In genomic region chr17:73625006-73625405, GRCh38 we compare ENCODE assay signal across 27 cellular contexts. TPM values are rescaled to one million over a fixed set of nuclear protein-coding genes. Genes with fewer than 3 reads are reported as not detected.
DNase-seq lines count a peak whose midpoint lies in the region; ATAC-seq and TF ChIP-seq lines count a peak whose summit lies in the region.
"Had no signal": no experiment of that assay in that cellular context is flagged by ENCODE, and none has a peak within 500 bp of the region (broad histone marks: within the 10 kb centered on the region; RNA-seq: fewer than 3 reads in every experiment).

No MANE protein-coding gene starts in this region.

- no peak for ATAC-seq in T-helper 17 cell
- no peak for ATAC-seq in GM21447 (IDR thresholded peaks at IDR 0.05; ENCODE audit: unreplicated experiment)
- ATAC-seq in GM21515 (IDR thresholded peaks at IDR 0.05; ENCODE audit: unreplicated experiment), result no peak
- ATAC-seq: activated CD4-positive, alpha-beta T cell treated with anti-CD3 and anti-CD28 coated beads for 36 hours; activated CD8-positive, alpha-beta T cell treated with anti-CD3 and anti-CD28 coated beads, Interleukin-2, amount 10 ng/mL, durations not matched to agents 7 days and 5 days; activated naive CD8-positive, alpha-beta T cell treated with anti-CD3 and anti-CD28 coated beads, Interleukin-2, amount 50 U/mL, for 24 hours; right lobe of liver; stimulated activated naive B cell treated with anti-CD40 and anti-IgM and Interleukin-4, amounts not matched to agents 10 μg/mL and 1 μg/mL and 100 μg/mL, for 72 hours had no signal

- H4K20me1 ChIP-seq in H9 (ENCODE audit: control insufficient read depth, insufficient read depth, insufficient read length), result no peaks in the 10 kb centered on the region

- no peak overlapping the region for H3K4ac ChIP-seq in H9 (ENCODE audit: low read depth, low read length)

- H2BK120ac ChIP-seq in H9 (ENCODE audit: low read depth, low read length, poor library complexity, severe bottlenecking), result no peak overlapping the region

- H3K36me3 Mint-ChIP-seq in H9 (ENCODE audit: insufficient read depth in 1 of 3, low read depth in 3 of 3) (peaks cover 0 to 18% (median 5%) of the 10 kb centered on the region in 3 experiments; a peak in 5 of 7 replicates), T-helper 17 cell (ENCODE audit: low read depth) (no peaks in the 10 kb centered on the region), progenitor cell of endocrine pancreas (ENCODE audit: insufficient read depth) (no peaks in the 10 kb centered on the region)
- H3K36me3 Mint-ChIP-seq in activated T-cell treated with anti-CD3 and anti-CD28 coated beads, Interleukin-2, amount 50 U/mL, for 24 hours (ENCODE audit: low read depth), result no peaks in the 10 kb centered on the region
- H3K36me3 Mint-ChIP-seq: CD8-positive, alpha-beta memory T cell had no signal

- H3T11ph ChIP-seq in H9 (ENCODE audit: low read length), result no peak overlapping the region

- H3K18ac ChIP-seq in H9 (ENCODE audit: insufficient read length, low read depth, low read length), result no peak overlapping the region

- H2AK5ac ChIP-seq in H9 (ENCODE audit: insufficient read length, low read length), result no peak overlapping the region

- no peak overlapping the region for H4K8ac ChIP-seq in H9 (replicated peaks; ENCODE audit: insufficient read length, low read depth, low read length)

- no peaks in the 10 kb centered on the region for H3K23me2 ChIP-seq in H9 (ENCODE audit: insufficient read length, low read depth, low read length, poor library complexity, severe bottlenecking)

- H3K27me3 Mint-ChIP-seq in H9 (ENCODE audit: low read depth), result no peaks in the 10 kb centered on the region; the same call in none of the 2 replicates
- no peaks in the 10 kb centered on the region for H3K27me3 Mint-ChIP-seq in T-helper 17 cell
- H3K27me3 Mint-ChIP-seq in progenitor cell of endocrine pancreas, result no peaks in the 10 kb centered on the region
- no peaks in the 10 kb centered on the region for H3K27me3 Mint-ChIP-seq in activated T-cell treated with anti-CD3 and anti-CD28 coated beads, Interleukin-2, amount 50 U/mL, for 24 hours
- H3K27me3 Mint-ChIP-seq: activated CD4-positive, alpha-beta T cell treated with anti-CD3 and anti-CD28 coated beads for 36 hours; activated naive CD8-positive, alpha-beta T cell treated with anti-CD3 and anti-CD28 coated beads, Interleukin-2, amount 50 U/mL, for 24 hours; stimulated activated naive B cell treated with anti-CD40 and anti-IgM and Interleukin-4, amounts not matched to agents 10 μg/mL and 1 μg/mL and 100 μg/mL, for 72 hours had no signal

- H2AFZ ChIP-seq in H9 (ENCODE audit: low read length), result no peak overlapping the region

- no peak overlapping the region for H3K23ac ChIP-seq in H9 (ENCODE audit: insufficient read length, low read depth, low read length)

- H4K5ac ChIP-seq in H9 (ENCODE audit: insufficient read length, low read depth, low read length), result no peak overlapping the region

- no peak overlapping the region for H3K27ac ChIP-seq in H9 (ENCODE audit: insufficient read length, low read depth, low read length)
- no peak overlapping the region for H3K27ac ChIP-seq in adrenal gland
- H3K27ac ChIP-seq: right lobe of liver, testis had no signal

- no peak overlapping the region for H2BK5ac ChIP-seq in H9 (ENCODE audit: insufficient read length, low read length)

- DNase-seq in H9, result no peak
- DNase-seq in T-helper 17 cell, result no peak
- peak; percentile 90 for DNase-seq in islet precursor cell
- DNase-seq in progenitor cell of endocrine pancreas (ENCODE audit: low spot score, unreplicated experiment), result no peak
- no peak for DNase-seq in activated T-cell treated with anti-CD3 and anti-CD28 coated beads, Interleukin-2, amount 50 U/mL, for 24 hours
- no peak for DNase-seq in adrenal gland
- DNase-seq: ACHN; activated CD4-positive, alpha-beta T cell treated with anti-CD3 and anti-CD28 coated beads for 36 hours; activated CD8-positive, alpha-beta T cell treated with anti-CD3 and anti-CD28 coated beads, Interleukin-2, amount 10 ng/mL, durations not matched to agents 7 days and 5 days; activated effector memory CD4-positive, alpha-beta T cell treated with anti-CD3 and anti-CD28 coated beads, Interleukin-2, amount 50 U/mL, for 16 hours; activated naive CD8-positive, alpha-beta T cell treated with anti-CD3 and anti-CD28 coated beads, Interleukin-2, amount 50 U/mL, for 24 hours; BE2C; CD8-positive, alpha-beta memory T cell; head of caudate nucleus; NCI-H1694; NCI-H345; NCI-H748 treated with DMSO at 0.1 percent for 48 hours; right lobe of liver; SK-N-SH; stimulated activated CD4-positive, alpha-beta T cell treated with anti-CD3 and anti-CD28 coated beads, Interleukin-4, amount 100 ng/mL, for 4 hours; stimulated activated naive B cell treated with anti-CD40 and anti-IgM and Interleukin-4, amounts not matched to agents 10 μg/mL and 1 μg/mL and 100 μg/mL, for 72 hours; testis had no signal

- peaks cover 32 to 59% of the 10 kb centered on the region in 2 experiments for H3K4me1 Mint-ChIP-seq in H9
- no peaks in the 10 kb centered on the region for H3K4me1 Mint-ChIP-seq in T-helper 17 cell
- H3K4me1 Mint-ChIP-seq in progenitor cell of endocrine pancreas (ENCODE audit: low read depth), result peaks cover 7% of the 10 kb centered on the region
- peaks cover 13% of the 10 kb centered on the region for H3K4me1 Mint-ChIP-seq in activated T-cell treated with anti-CD3 and anti-CD28 coated beads, Interleukin-2, amount 50 U/mL, for 24 hours (ENCODE audit: low read depth)
- H3K4me1 Mint-ChIP-seq: activated CD4-positive, alpha-beta T cell treated with anti-CD3 and anti-CD28 coated beads for 36 hours; CD8-positive, alpha-beta memory T cell had no signal

- H3K4me3 Mint-ChIP-seq in H9 (no peak overlapping the region), T-helper 17 cell (no peak overlapping the region), progenitor cell of endocrine pancreas (ENCODE audit: low read depth) (no peak overlapping the region)
- no peak overlapping the region for H3K4me3 Mint-ChIP-seq in activated T-cell treated with anti-CD3 and anti-CD28 coated beads, Interleukin-2, amount 50 U/mL, for 24 hours
- H3K4me3 Mint-ChIP-seq: activated CD4-positive, alpha-beta T cell treated with anti-CD3 and anti-CD28 coated beads for 36 hours; activated CD8-positive, alpha-beta T cell treated with anti-CD3 and anti-CD28 coated beads, Interleukin-2, amount 10 ng/mL, durations not matched to agents 7 days and 5 days; activated naive CD8-positive, alpha-beta T cell treated with anti-CD3 and anti-CD28 coated beads, Interleukin-2, amount 50 U/mL, for 24 hours; CD8-positive, alpha-beta memory T cell; neural crest cell; stimulated activated naive B cell treated with anti-CD40 and anti-IgM and Interleukin-4, amounts not matched to agents 10 μg/mL and 1 μg/mL and 100 μg/mL, for 72 hours; T-helper 1 cell treated with Interleukin-12 subunit alpha and Interleukin-12 subunit beta and Interleukin-4 antibody, amounts not matched to agents 30 μg/mL and 1 μg/mL, for 36 hours had no signal

- no peak for TF ChIP-seq POLR2A in adrenal gland (IDR thresholded peaks at IDR 0.05)

- TF ChIP-seq CTCF in H9 (conservative IDR thresholded peaks at IDR 0.05) (no peak), progenitor cell of endocrine pancreas (IDR thresholded peaks at IDR 0.05; ENCODE audit: unreplicated experiment) (no peak), adrenal gland (IDR thresholded peaks at IDR 0.05) (no peak)

- H3K9ac ChIP-seq in H9 (ENCODE audit: extremely low read depth, insufficient read length, low read length), result no peak overlapping the region
- H3K9ac ChIP-seq: SK-N-SH had no signal

- no peaks in the 10 kb centered on the region for H3K27me3 ChIP-seq in H9 (ENCODE audit: insufficient read depth, low read length)
- H3K27me3 ChIP-seq in adrenal gland, result no peaks in the 10 kb centered on the region
- H3K27me3 ChIP-seq: BE2C, right lobe of liver, testis had no signal

- H3K56ac ChIP-seq in H9 (ENCODE audit: insufficient read length, low read depth, low read length), result no peak overlapping the region

- H3K14ac ChIP-seq in H9 (ENCODE audit: insufficient read depth, low read length), result no peak overlapping the region

- H3K9me3 Mint-ChIP-seq in H9 (peaks cover 2 to 8% of the 10 kb centered on the region in 2 experiments; a peak in 2 of 5 replicates), progenitor cell of endocrine pancreas (ENCODE audit: low read depth) (no peaks in the 10 kb centered on the region)
- H3K9me3 Mint-ChIP-seq in activated T-cell treated with anti-CD3 and anti-CD28 coated beads, Interleukin-2, amount 50 U/mL, for 24 hours, result no peaks in the 10 kb centered on the region
- H3K9me3 Mint-ChIP-seq: activated naive CD8-positive, alpha-beta T cell treated with anti-CD3 and anti-CD28 coated beads, Interleukin-2, amount 50 U/mL, for 24 hours; neural crest cell; stimulated activated naive B cell treated with anti-CD40 and anti-IgM and Interleukin-4, amounts not matched to agents 10 μg/mL and 1 μg/mL and 100 μg/mL, for 72 hours; T-helper 1 cell treated with Interleukin-12 subunit alpha and Interleukin-12 subunit beta and Interleukin-4 antibody, amounts not matched to agents 30 μg/mL and 1 μg/mL, for 36 hours had no signal

- H3K4me1 ChIP-seq in H9 (ENCODE audit: insufficient read depth, low read length) (peaks cover 4% of the 10 kb centered on the region; the same call in 1 of the 2 replicates), adrenal gland (replicated peaks in 1 of 2) (no peaks in the 10 kb centered on the region)
- H3K4me1 ChIP-seq: BE2C, right lobe of liver, testis had no signal

- H3K27ac Mint-ChIP-seq in H9 (peak overlapping the region in 2 of 3 experiments; percentile 39 to 68; a peak in 2 of 7 replicates), T-helper 17 cell (peak overlapping the region; percentile 39), progenitor cell of endocrine pancreas (peak overlapping the region; percentile 80)
- no peak overlapping the region for H3K27ac Mint-ChIP-seq in activated T-cell treated with anti-CD3 and anti-CD28 coated beads, Interleukin-2, amount 50 U/mL, for 24 hours
- H3K27ac Mint-ChIP-seq: activated CD4-positive, alpha-beta T cell treated with anti-CD3 and anti-CD28 coated beads for 36 hours; activated CD8-positive, alpha-beta T cell treated with anti-CD3 and anti-CD28 coated beads, Interleukin-2, amount 10 ng/mL, durations not matched to agents 7 days and 5 days; activated naive CD8-positive, alpha-beta T cell treated with anti-CD3 and anti-CD28 coated beads, Interleukin-2, amount 50 U/mL, for 24 hours; stimulated activated naive B cell treated with anti-CD40 and anti-IgM and Interleukin-4, amounts not matched to agents 10 μg/mL and 1 μg/mL and 100 μg/mL, for 72 hours; T-helper 1 cell treated with Interleukin-12 subunit alpha and Interleukin-12 subunit beta and Interleukin-4 antibody, amounts not matched to agents 30 μg/mL and 1 μg/mL, for 36 hours had no signal

- no peak overlapping the region for H3K4me2 ChIP-seq in H9 (ENCODE audit: insufficient read depth, insufficient read length, low read length)
- H3K4me2 ChIP-seq: SK-N-SH had no signal

- H2BK12ac ChIP-seq in H9 (ENCODE audit: insufficient read length, low read depth, low read length), result no peak overlapping the region

- intact Hi-C loops in adrenal gland (cut with DNase I), result no loop called here

- H3K9me3 ChIP-seq in H9 (ENCODE audit: control insufficient read depth, low read depth, low read length) (no peaks in the 10 kb centered on the region), T-helper 17 cell (ENCODE audit: control insufficient read depth, low read length, poor library complexity, severe bottlenecking) (no peaks in the 10 kb centered on the region), adrenal gland (replicated peaks in 1 of 3) (no peaks in the 10 kb centered on the region)
- H3K9me3 ChIP-seq: BE2C, right lobe of liver, SK-N-SH, testis had no signal

- H2BK20ac ChIP-seq in H9 (ENCODE audit: low read depth, low read length, poor library complexity, severe bottlenecking), result no peak overlapping the region

- H3K36me3 ChIP-seq in adrenal gland (replicated peaks in 1 of 2), result no peaks in the 10 kb centered on the region
- H3K36me3 ChIP-seq: BE2C, right lobe of liver had no signal

- no peaks in the 10 kb centered on the region for H3K79me2 ChIP-seq in H9 (ENCODE audit: insufficient read depth, low read length)

- H2BK15ac ChIP-seq in H9 (ENCODE audit: low read depth, low read length), result no peak overlapping the region

- no peak overlapping the region for H3K4me3 ChIP-seq in adrenal gland
- H3K4me3 ChIP-seq: right lobe of liver, testis had no signal

- H4K91ac ChIP-seq in H9 (ENCODE audit: insufficient read length, low read depth, low read length), result no peak overlapping the region

- H3K79me1 ChIP-seq in H9 (ENCODE audit: insufficient read depth, low read depth, low read length, poor library complexity, severe bottlenecking), result no peaks in the 10 kb centered on the region

- no CpG with 5 or more reads among the region's 7 CpGs for WGBS in H9 (ENCODE audit: extremely low coverage, insufficient read length, low lambda C conversion rate)
- 81 to 89% (median 87%) methylated on average over 6 to 7 of the region's 7 CpGs for WGBS in adrenal gland, 4 donors

RNA-seq across cellular contexts. Expression of gene SDK2, which starts 19.2 kb away (rescaled TPM):
- total RNA-seq in H9 (2021), result 7.9 and 9.1 TPM in 2 replicates
- total RNA-seq in T-helper 17 cell, result 1 to 10 TPM; 1.4 TPM
- total RNA-seq in progenitor cell of endocrine pancreas, result 6.7 and 7.1 TPM in 2 replicates
- total RNA-seq in adrenal gland, result 1 to 10 TPM in 3 of 8 donors, under 1 TPM in 5; 0.52 to 2.1 (median 0.90) TPM
- polyA plus RNA-seq in adrenal gland, result under 1 TPM; 0.27 to 0.88 (median 0.48) TPM
- total RNA-seq: LHCN-M2 had no signal
